8 cellular contexts compared by ENCODE assay signal in the genomic region with DNA sequence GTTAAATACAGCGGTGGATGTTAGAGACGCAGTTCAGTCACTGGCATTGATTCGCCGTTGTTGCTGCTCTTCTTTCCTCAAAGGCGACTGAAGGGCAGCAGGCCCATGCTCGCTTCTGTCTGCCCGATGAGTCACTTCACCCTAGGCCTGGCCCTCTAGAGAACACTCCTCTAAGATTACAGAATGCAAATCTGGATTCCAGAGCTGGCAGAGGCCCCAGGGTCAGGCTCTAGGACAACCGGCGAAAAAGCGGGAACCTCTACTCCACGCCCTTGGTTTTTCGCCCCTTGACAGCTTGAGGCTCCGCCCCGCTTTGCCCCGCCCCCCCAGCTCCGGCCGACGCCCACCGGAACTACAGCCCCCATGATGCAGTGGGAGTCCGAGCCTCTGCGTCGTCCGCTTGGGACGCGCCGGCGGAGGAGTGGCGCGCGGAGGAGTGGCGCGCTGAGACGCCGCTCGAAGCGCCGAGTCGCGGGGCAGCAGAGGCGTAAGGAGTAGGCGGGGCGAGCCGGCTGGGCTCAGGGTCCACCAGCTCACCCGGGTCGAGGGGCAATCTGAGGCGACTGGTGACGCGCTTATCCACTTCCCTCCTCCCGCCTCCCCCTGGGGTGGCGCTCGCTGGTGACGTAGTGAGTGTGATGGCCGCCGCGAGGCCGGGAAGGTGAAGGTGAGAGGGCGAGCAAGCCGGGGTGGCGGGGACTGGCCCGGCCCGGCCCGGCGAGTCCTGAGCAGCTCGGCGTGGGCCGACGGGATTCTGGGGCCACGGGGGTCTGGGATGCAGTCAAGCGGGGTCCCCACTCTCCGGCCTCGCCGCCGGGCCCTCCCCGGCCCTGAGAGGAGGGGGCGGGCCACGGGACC. TPM values are rescaled to one million over a fixed set of nuclear protein-coding genes. Genes with fewer than 3 reads are reported as not detected.
A peak's percentile ranks its signal among the peaks of the same experiment; 100 is the strongest.
DNase-seq lines count a peak whose midpoint lies in the region; ATAC-seq and TF ChIP-seq lines count a peak whose summit lies in the region.

MFN2 (plus strand) TSS at position 627 of the 858 bp plus-strand sequence. CDS start 8,725 bp downstream, outside the sequence.

- no peaks in the 10 kb centered on the region for H3K27me3 ChIP-seq in right atrium auricular region
- H3K27me3 ChIP-seq in uterus: no peaks in the 10 kb centered on the region

- intact Hi-C loops in T-helper 2 cell treated with Interferon-gamma antibody and Interleukin-4, amounts not matched to agents 100 ng/mL and 5 ng/mL, for 36 hours (cut with micrococcal nuclease): loop anchor here (1.0 to 5.0 kb wide), 5 partner anchors 46 to 1508 kb away; partner anchors contain the start of genes CLCN6, DFFA, KIAA2013 and PEX14
- intact Hi-C loops in uterus (cut with DNase I; ENCODE audit: low total_unique reads): no loop called here

- ATAC-seq in GM18499 (IDR thresholded peaks at IDR 0.05; ENCODE audit: insufficient read depth, unreplicated experiment) (peak; percentile 64), HG02943 (IDR thresholded peaks at IDR 0.05; ENCODE audit: low read depth, unreplicated experiment) (peak; percentile 81)

- no peaks in the 10 kb centered on the region for H3K9me3 ChIP-seq in right atrium auricular region
- H3K9me3 ChIP-seq in uterus: no peaks in the 10 kb centered on the region

- TF ChIP-seq POLR2A in uterus (IDR thresholded peaks at IDR 0.05): peak; percentile 14 to 54

- TF ChIP-seq CTCF in right atrium auricular region (IDR thresholded peaks at IDR 0.05) (no peak), uterus (IDR thresholded peaks at IDR 0.05) (no peak)

- H3K4me3 ChIP-seq in right atrium auricular region: peak within 1 kb of the TSS; percentile 80 to 90
- peak within 1 kb of the TSS; percentile 70 to 90 for H3K4me3 ChIP-seq in uterus

- peak within 1 kb of the TSS; percentile 95 for H3K27ac ChIP-seq in right atrium auricular region
- peak within 1 kb of the TSS; percentile 91 to 94 for H3K27ac ChIP-seq in uterus

- H3K36me3 ChIP-seq in right atrium auricular region (peaks cover 34% of the 10 kb centered on the region), uterus (no peaks in the 10 kb centered on the region)

- H3K4me1 ChIP-seq in right atrium auricular region (peaks cover 0 to 56% of the 10 kb centered on the region in 2 donors), uterus (peaks cover 5 to 15% of the 10 kb centered on the region in 2 donors)

- DNase-seq in NCI-H187 treated with DMSO at 0.1 percent for 48 hours (lab: John Stamatoyannopoulos, UW): peak; percentile 95
- peak; percentile 59 to 100 (median 95) for DNase-seq in anterior cingulate cortex (lab: John Stamatoyannopoulos, UW)
- peak; percentile 97 for DNase-seq in right atrium auricular region (ENCODE audit: low spot score)
- DNase-seq in pulmonary artery endothelial cell (ENCODE audit: low read depth, low spot score): peak; percentile 94
- DNase-seq in uterus: peak; percentile 96 to 97

RNA-seq across cellular contexts. Expression of gene MFN2, which starts in this region (rescaled TPM):
- total RNA-seq in T-helper 2 cell treated with Interferon-gamma antibody and Interleukin-4, amounts not matched to agents 100 ng/mL and 5 ng/mL, for 36 hours: 50.8 and 54.2 TPM in 2 replicates
- total RNA-seq in right atrium auricular region (100 to 1,000 TPM; 367 to 466 TPM), pulmonary artery endothelial cell (60.5 and 77.2 TPM in 2 replicates), uterus (10 to 100 TPM; 15.6 to 69.5 (median 35.1) TPM)

Comparison
In these comparisons a context has a peak if more than half of its experiments do, and no peak if none do; other contexts are left out.
1. Peak in every context shown above with its lines: DNase-seq, ATAC-seq, H3K4me3 ChIP-seq and H3K27ac ChIP-seq.